In genomic region chr6:158312672-158313397, GRCh38 we compare ENCODE assay signal across 19 cellular contexts. TPM values are rescaled to one million over a fixed set of nuclear protein-coding genes. Genes with fewer than 3 reads are reported as not detected.
DNase-seq lines count a peak whose midpoint lies in the region; ATAC-seq, FAIRE-seq and TF ChIP-seq lines count a peak whose summit lies in the region.
"Had no signal": no experiment of that assay in that cellular context is flagged by ENCODE, and none has a peak within 500 bp of the region (broad histone marks: within the 10 kb centered on the region; RNA-seq: fewer than 3 reads in every experiment).

No MANE protein-coding gene starts in this region.

- TF ChIP-seq EP300 in GM12878 (IDR thresholded peaks at IDR 0.05; ENCODE audit: borderline replicate concordance in 1 of 2, control insufficient read depth in 1 of 2, low read depth in 2 of 2, low read length in 2 of 2): no peak

- H3K27ac Mint-ChIP-seq in mesothelial cell of epicardium: peak overlapping the region; percentile 21
- H3K27ac Mint-ChIP-seq: activated T-helper 1 cell treated with anti-CD3 and anti-CD28 coated beads, Interleukin-12 subunit alpha, Interleukin-12 subunit beta, Interleukin-2, Interleukin-4 antibody, amounts not matched to agents 30 ng/mL and 10 ng/mL and 1 ng/mL, durations not matched to agents 14 hours and 24 hours and 36 hours had no signal

- CTCF ChIA-PET in A673 (lab: Charles Lee) (no interaction called here), GM12878 (lab: Yijun Ruan, JAX) (no interaction called here)

- POLR2A ChIA-PET in A673 (lab: Charles Lee; ENCODE audit: low non-redundant PET): no interaction called here
- POLR2A ChIA-PET in GM12878 (lab: Charles Lee): interaction anchor here (0.6 kb wide), 1 partner anchor 560 kb away, joined by 5 read pairs; no protein-coding TSS in a partner anchor

- H3K9me3 Mint-ChIP-seq in mesothelial cell of epicardium: peaks cover 16% of the 10 kb centered on the region
- H3K9me3 Mint-ChIP-seq: activated T-helper 1 cell treated with anti-CD3 and anti-CD28 coated beads, Interleukin-12 subunit alpha, Interleukin-12 subunit beta, Interleukin-2, Interleukin-4 antibody, amounts not matched to agents 30 ng/mL and 10 ng/mL and 1 ng/mL, durations not matched to agents 14 hours and 24 hours and 36 hours had no signal

- H3K9me2 ChIP-seq in Karpas-422 (replicated peaks; ENCODE audit: insufficient read depth, low read length): no peaks in the 10 kb centered on the region

- SMC1A ChIA-PET in GM12878 (lab: Charles Lee; ENCODE audit: uncharacterized antibody, unreplicated experiment): interaction anchor here (1.0 kb wide), 1 partner anchor 15 kb away, joined by 3 read pairs; no protein-coding TSS in a partner anchor

- WGBS in GM12878 (ENCODE audit: insufficient coverage, insufficient replicate concordance, low lambda C conversion rate, missing lambda C conversion rate): 97% methylated on average over 11 of the region's 11 CpGs

- H3K27me3 ChIP-seq in A673 (replicated peaks; ENCODE audit: insufficient read depth, low read depth, low read length, poor library complexity) (no peaks in the 10 kb centered on the region), Karpas-422 (ENCODE audit: low read length) (no peaks in the 10 kb centered on the region), GM12878 (replicated peaks in 1 of 2; ENCODE audit: control insufficient read depth in 2 of 2, insufficient read depth in 2 of 2, low read length in 1 of 2) (no peaks in the 10 kb centered on the region)

- H3K36me3 ChIP-seq in A673 (ENCODE audit: insufficient read depth, low read length, poor library complexity, severe bottlenecking) (peaks cover 11% of the 10 kb centered on the region), Karpas-422 (ENCODE audit: insufficient read depth, low read length) (peaks cover 49% of the 10 kb centered on the region), GM12878 (ENCODE audit: control insufficient read depth in 2 of 2, insufficient read depth in 2 of 2, low read length in 1 of 2) (peaks cover 0 to 5% of the 10 kb centered on the region in 2 experiments; a peak in 2 of 4 replicates)

- H3K79me2 ChIP-seq in Karpas-422 (ENCODE audit: low read length) (peaks cover 51% of the 10 kb centered on the region), GM12878 (ENCODE audit: control insufficient read depth, insufficient read depth, low read length) (peaks cover 2% of the 10 kb centered on the region; the same call in 1 of the 2 replicates)

- H3K4me3 ChIP-seq in A673 (ENCODE audit: low read depth, low read length, poor library complexity, severe bottlenecking) (no peak overlapping the region), Karpas-422 (ENCODE audit: low read length) (no peak overlapping the region), GM12878 (no peak overlapping the region)
- H3K4me3 ChIP-seq: A549, lung had no signal

- peak; percentile 51 for DNase-seq in A673 (ENCODE audit: low spot score)
- no peak for DNase-seq in Karpas-422
- no peak for DNase-seq in GM12878 (ENCODE audit: low read depth, low spot score)
- DNase-seq in mesothelial cell of epicardium (ENCODE audit: low spot score in 2 of 2, unreplicated experiment in 2 of 2): no peak
- DNase-seq in OCI-M1 (lab: John Stamatoyannopoulos, UW): no peak
- DNase-seq in activated gamma-delta T cell treated with Interleukin-2 at 50 U/mL for 16 hours: no peak
- no peak for DNase-seq in GM10266 (ENCODE audit: extremely low spot score)
- no peak for DNase-seq in NCI-H1417 treated with DMSO at 0.1 percent for 48 hours (lab: John Stamatoyannopoulos, UW)
- DNase-seq: activated CD4-positive, alpha-beta T cell treated with anti-CD3 and anti-CD28 coated beads for 4 hours; NCI-H1105; right cardiac atrium had no signal

- RAD21 ChIA-PET in GM12878 (lab: Charles Lee; ENCODE audit: unreplicated experiment): no interaction called here

- H3K27ac ChIP-seq in A673 (ENCODE audit: low read depth, low read length, poor library complexity, severe bottlenecking) (peak overlapping the region; percentile 42), Karpas-422 (ENCODE audit: low read length) (0 out of 2 replicates have a peak overlapping the region, but pooled peaks have one; percentile 5), GM12878 (ENCODE audit: control insufficient read depth, insufficient read depth) (no peak overlapping the region)
- H3K27ac ChIP-seq: A549, KMS-11 had no signal

- H3K27me3 Mint-ChIP-seq in mesothelial cell of epicardium (ENCODE audit: low read depth): no peaks in the 10 kb centered on the region

- H3K4me1 Mint-ChIP-seq in mesothelial cell of epicardium: peaks cover 3% of the 10 kb centered on the region

- H3K4me2 ChIP-seq in Karpas-422 (ENCODE audit: low read depth, low read length, poor library complexity, severe bottlenecking) (no peak overlapping the region), GM12878 (ENCODE audit: control insufficient read depth, insufficient read depth) (no peak overlapping the region)
- H3K4me2 ChIP-seq: A549 had no signal

- H4K20me1 ChIP-seq in Karpas-422 (ENCODE audit: insufficient read depth, low read depth, low read length): no peaks in the 10 kb centered on the region
- H4K20me1 ChIP-seq in GM12878 (ENCODE audit: control insufficient read depth, insufficient read depth): no peaks in the 10 kb centered on the region

- no peak for ATAC-seq in GM12878
- ATAC-seq: A549, right cardiac atrium, Right ventricle myocardium inferior had no signal

- TF ChIP-seq RAD21 in GM12878 (IDR thresholded peaks at IDR 0.05; ENCODE audit: insufficient read depth, low read depth, low read length): no peak

- FAIRE-seq in GM12878 (lab: Jason Lieb, UNC): no peak
- FAIRE-seq: A549, frontal cortex, H54, keratinocyte had no signal

- TF ChIP-seq POLR2A in GM12878 (IDR thresholded peaks at IDR 0.05; ENCODE audit: low read depth, low read length): no peak

- H3K4me1 ChIP-seq in A673 (ENCODE audit: insufficient read depth, low read length, poor library complexity, severe bottlenecking) (peaks cover 22% of the 10 kb centered on the region), Karpas-422 (ENCODE audit: low read length) (peaks cover 4% of the 10 kb centered on the region), GM12878 (ENCODE audit: control insufficient read depth, insufficient read depth, low read length) (peaks cover 9% of the 10 kb centered on the region)
- H3K4me1 ChIP-seq: A549 had no signal

- H3K9me3 ChIP-seq in A673 (ENCODE audit: low read depth, low read length, poor library complexity, severe bottlenecking) (no peaks in the 10 kb centered on the region), Karpas-422 (ENCODE audit: low read length) (no peaks in the 10 kb centered on the region), GM12878 (replicated peaks; ENCODE audit: control insufficient read depth, insufficient read depth, low read length) (peaks cover 6% of the 10 kb centered on the region; the same call in 1 of the 3 replicates)
- H3K9me3 ChIP-seq: A549 had no signal

- TSS peak; percentile 50 for BruUV-seq in A673 (replicated peaks; lab: Mats Ljungman, UMichigan)
- BruUV-seq in GM12878 (replicated peaks; lab: Mats Ljungman, UMichigan): TSS peak; percentile 64

- in situ Hi-C loops in GM12878 (cut with MboI): no loop called here

- intact Hi-C loops in A673 (cut with micrococcal nuclease; ENCODE audit: unreplicated experiment) (no loop called here), GM12878 (cut with micrococcal nuclease; ENCODE audit: unreplicated experiment) (no loop called here)

- peaks cover 55% of the 10 kb centered on the region for H3K36me3 Mint-ChIP-seq in mesothelial cell of epicardium

- H3K9ac ChIP-seq in Karpas-422 (ENCODE audit: low read length): no peak overlapping the region
- H3K9ac ChIP-seq in GM12878 (ENCODE audit: control insufficient read depth, insufficient read depth, low read length): no peak overlapping the region
- H3K9ac ChIP-seq: KMS-11 had no signal

- TF ChIP-seq CTCF in A673 (conservative IDR thresholded peaks at IDR 0.05; ENCODE audit: low read depth, low read length) (no peak), GM12878 (IDR thresholded peaks at IDR 0.05 in 2 of 3, conservative IDR thresholded peaks at IDR 0.05 in 1 of 3; ENCODE audit: control insufficient read depth in 2 of 3, extremely low read depth in 1 of 3, insufficient read depth in 1 of 3, low read depth in 3 of 3, low read length in 3 of 3) (no peak), mesothelial cell of epicardium (IDR thresholded peaks at IDR 0.05; ENCODE audit: unreplicated experiment) (no peak), GM10266 (IDR thresholded peaks at IDR 0.05; ENCODE audit: control insufficient read depth, insufficient read depth, low read depth, missing control alignments) (no peak)

- H2AFZ ChIP-seq in Karpas-422 (ENCODE audit: low read length): no peak overlapping the region
- no peak overlapping the region for H2AFZ ChIP-seq in GM12878 (ENCODE audit: control insufficient read depth, low read depth, low read length)

- H3K4me3 Mint-ChIP-seq in mesothelial cell of epicardium: no peak overlapping the region
- H3K4me3 Mint-ChIP-seq: activated T-helper 1 cell treated with anti-CD3 and anti-CD28 coated beads, Interleukin-12 subunit alpha, Interleukin-12 subunit beta, Interleukin-2, Interleukin-4 antibody, amounts not matched to agents 30 ng/mL and 10 ng/mL and 1 ng/mL, durations not matched to agents 14 hours and 24 hours and 36 hours had no signal

RNA-seq across cellular contexts. Expression of gene TULP4, which starts 0.6 kb away (rescaled TPM):
- 76.0 and 82.0 TPM in 2 replicates for total RNA-seq in A673 (2021)
- 112 and 124 TPM in 2 replicates for total RNA-seq in Karpas-422 (2014; rRNA removed; shearing (Covaris generic); ENCODE audit: low replicate concordance)
- 144 and 165 TPM in 2 replicates for total RNA-seq in GM12878 (2013; cell fraction: nucleolus; rRNA removed)
- total RNA-seq in GM12878 (2014; rRNA removed): 18.9 and 23.8 TPM in 2 replicates
- total RNA-seq in GM12878 (2014; rRNA removed; fragmentation: Illumina TruSeq; extraction: Trizol): 31.1 and 31.8 TPM in 2 replicates
- total RNA-seq in GM12878 (2021): 31.1 and 31.2 TPM in 2 replicates
- polyA plus RNA-seq in GM12878 (2011; ENCODE audit: low read depth): 2.6 TPM
- 8.3 and 12.3 TPM in 2 replicates for polyA plus RNA-seq in GM12878 (2011; rRNA removed)
- 6.5 and 8.3 TPM in 2 replicates for polyA plus RNA-seq in GM12878 (2011; cell fraction: cytosol; rRNA removed)
- 12.1 and 20.3 TPM in 2 replicates for polyA plus RNA-seq in GM12878 (2011; cell fraction: nucleus; rRNA removed)
- polyA plus RNA-seq in GM12878 (2012): 4.3 and 4.5 TPM in 2 replicates
- polyA plus RNA-seq in GM12878 (2014; fragmentation: Illumina TruSeq; extraction: Trizol): 6.3 and 9.1 TPM in 2 replicates
- polyA plus RNA-seq in GM12878 (2014; fragmentation: Nextera tagmentation; extraction: Ambion mirVana): 1 to 10 TPM in 1 of 2 experiments, under 1 TPM in 1; 0.73 to 2.4 TPM
- 7.7 and 10.8 TPM in 2 replicates for polyA plus RNA-seq in GM12878 (2014; rRNA removed)
- 10 to 100 TPM; 17.1 to 20.5 TPM for polyA plus RNA-seq in GM12878 (2016; fragmentation: Nextera tagmentation; extraction: Ambion mirVana)
- polyA minus RNA-seq in GM12878 (2011; rRNA and poly(A)+ RNA removed): 65.6 and 66.9 TPM in 2 replicates
- 31.9 and 32.4 TPM in 2 replicates for polyA minus RNA-seq in GM12878 (2011; cell fraction: cytosol; rRNA and poly(A)+ RNA removed)
- 29.4 and 57.8 TPM in 2 replicates for polyA minus RNA-seq in GM12878 (2011; cell fraction: nucleus; rRNA and poly(A)+ RNA removed)
- 133 to 137 TPM (median 135 TPM) in 3 replicates for total RNA-seq in mesothelial cell of epicardium
